ENCODE assay signal across 4 cellular contexts in the genomic region with DNA sequence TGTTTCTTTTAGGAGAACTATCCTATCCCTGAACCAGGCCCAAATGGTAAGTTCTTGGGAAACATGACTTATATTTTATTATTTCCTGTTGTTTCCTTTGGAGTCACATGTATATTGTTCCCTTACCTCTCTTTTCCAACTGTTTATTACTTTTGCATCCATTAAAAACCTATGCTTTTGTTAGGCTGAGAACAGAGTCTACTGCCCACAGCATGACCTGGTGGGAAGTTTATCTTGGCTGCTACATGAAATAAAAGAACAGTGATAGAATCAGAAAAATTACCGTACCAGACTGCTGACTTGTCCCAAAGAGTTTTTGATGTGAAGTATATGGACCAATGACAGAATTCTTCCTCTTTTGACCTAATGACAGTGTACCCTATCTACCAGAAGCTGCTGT. TPM values are rescaled to one million over a fixed set of nuclear protein-coding genes. Genes with fewer than 3 reads are reported as not detected.
DNase-seq lines count a peak whose midpoint lies in the region; FAIRE-seq and TF ChIP-seq lines count a peak whose summit lies in the region.
"Not testable (repeated sequence)": the region's sequence is repeated elsewhere in the genome, so short reads cannot be mapped to it uniquely, and the experiment has no call there.

No MANE protein-coding gene starts in this region.

- not testable (repeated sequence) for H3K36me3 ChIP-seq in endothelial cell of umbilical vein (ENCODE audit: control insufficient read depth in 2 of 2, extremely low read depth in 1 of 2, insufficient read depth in 2 of 2, low read length in 2 of 2)

- peaks cover 27% of the 10 kb centered on the region for H3K4me1 Mint-ChIP-seq in progenitor cell of endocrine pancreas (ENCODE audit: low read depth)

- dilution Hi-C loops in endothelial cell of umbilical vein (cut with MboI; ENCODE audit: extremely low pct_ligation_motif_present, low sequenced_read_pairs), result not testable (repeated sequence)

- H3K36me3 Mint-ChIP-seq in progenitor cell of endocrine pancreas (ENCODE audit: insufficient read depth), result peaks cover 31% of the 10 kb centered on the region

- not testable (repeated sequence) for H3K4me1 ChIP-seq in endothelial cell of umbilical vein (ENCODE audit: control insufficient read depth, extremely low read depth, insufficient read depth, low read length)

- H3K4me3 ChIP-seq in endothelial cell of umbilical vein (replicated peaks in 1 of 3; ENCODE audit: insufficient read depth in 1 of 3, low read depth in 1 of 3, low read length in 3 of 3), result not testable (repeated sequence)

- H4K20me1 ChIP-seq in endothelial cell of umbilical vein (replicated peaks; ENCODE audit: control insufficient read depth, extremely low read depth, insufficient read depth, low read length), result not testable (repeated sequence)

- TF ChIP-seq CTCF in endothelial cell of umbilical vein (IDR thresholded peaks at IDR 0.05; ENCODE audit: extremely low read depth in 1 of 2, insufficient read depth in 1 of 2, low read depth in 1 of 2, low read length in 2 of 2); progenitor cell of endocrine pancreas (IDR thresholded peaks at IDR 0.05; ENCODE audit: unreplicated experiment): not testable (repeated sequence)

- H3K27ac ChIP-seq in endothelial cell of umbilical vein (ENCODE audit: insufficient read depth, low read depth, low read length), result not testable (repeated sequence)

- DNase-seq in dermis blood vessel endothelial cell, result peak; percentile 48
- DNase-seq in dermis microvascular lymphatic vessel endothelial cell (ENCODE audit: low read depth in 2 of 2), result peak; percentile 47 to 81
- peak; percentile 89 for DNase-seq in endothelial cell of umbilical vein (ENCODE audit: low read depth, low spot score)
- not testable (repeated sequence) for DNase-seq in progenitor cell of endocrine pancreas (ENCODE audit: low spot score, unreplicated experiment)

- H2AFZ ChIP-seq in endothelial cell of umbilical vein (ENCODE audit: low read depth, low read length), result not testable (repeated sequence)

- not testable (repeated sequence) for H3K9ac ChIP-seq in endothelial cell of umbilical vein (replicated peaks; ENCODE audit: extremely low read depth, insufficient read depth, low read length)

- H3K27me3 ChIP-seq in endothelial cell of umbilical vein (ENCODE audit: control insufficient read depth in 2 of 2, insufficient read depth in 2 of 2, low read length in 2 of 2), result not testable (repeated sequence)

- not testable (repeated sequence) for H3K9me1 ChIP-seq in endothelial cell of umbilical vein (replicated peaks; ENCODE audit: control insufficient read depth, extremely low read depth, insufficient read depth, low read length)

- TF ChIP-seq POLR2A in endothelial cell of umbilical vein (IDR thresholded peaks at IDR 0.05; ENCODE audit: low read depth, low read length), result not testable (repeated sequence)

- not testable (repeated sequence) for H3K4me2 ChIP-seq in endothelial cell of umbilical vein (ENCODE audit: insufficient read depth, low read length)

- H3K79me2 ChIP-seq in endothelial cell of umbilical vein (ENCODE audit: control insufficient read depth, insufficient read depth, low read length), result not testable (repeated sequence)

- FAIRE-seq in endothelial cell of umbilical vein (lab: Jason Lieb, UNC), result peak; percentile 91

- H3K9me3 ChIP-seq in endothelial cell of umbilical vein (replicated peaks; ENCODE audit: control insufficient read depth, insufficient read depth, low read length), result not testable (repeated sequence)

- H3K9me3 Mint-ChIP-seq in progenitor cell of endocrine pancreas (ENCODE audit: low read depth), result not testable (repeated sequence)

- intact Hi-C loops in endothelial cell of umbilical vein (cut with micrococcal nuclease), result not testable (repeated sequence)

- not testable (repeated sequence) for BruUV-seq in endothelial cell of umbilical vein (replicated peaks; lab: Mats Ljungman, UMichigan)

- CTCF ChIA-PET in endothelial cell of umbilical vein (lab: Charles Lee), result not testable (repeated sequence)

- not testable (repeated sequence) for H3K4me3 Mint-ChIP-seq in progenitor cell of endocrine pancreas (ENCODE audit: low read depth)

- peak overlapping the region; percentile 10 for H3K27ac Mint-ChIP-seq in progenitor cell of endocrine pancreas

- POLR2A ChIA-PET in endothelial cell of umbilical vein (lab: Charles Lee), result not testable (repeated sequence)

- not testable (repeated sequence) for H3K27me3 Mint-ChIP-seq in progenitor cell of endocrine pancreas

RNA-seq across cellular contexts. Expression of a gene that starts 17.4 kb away (rescaled TPM):
- total RNA-seq in dermis blood vessel endothelial cell (3.6 and 11.9 TPM in 2 replicates), dermis microvascular lymphatic vessel endothelial cell (2.5 and 5.0 TPM in 2 replicates), endothelial cell of umbilical vein (16.6 and 23.0 TPM in 2 replicates), progenitor cell of endocrine pancreas (247 and 300 TPM in 2 replicates)
- 18.0 and 31.8 TPM in 2 replicates for polyA plus RNA-seq in endothelial cell of umbilical vein
- 31.3 and 32.8 TPM in 2 replicates for polyA plus RNA-seq in endothelial cell of umbilical vein (2011; cell fraction: cytosol; rRNA removed)
- polyA plus RNA-seq in endothelial cell of umbilical vein (2011; cell fraction: nucleus; rRNA removed), result 47.4 and 54.6 TPM in 2 replicates
- 25.7 and 41.5 TPM in 2 replicates for polyA plus RNA-seq in endothelial cell of umbilical vein (2012)
- polyA minus RNA-seq in endothelial cell of umbilical vein, result 25.4 and 34.6 TPM in 2 replicates
- 92.0 TPM for polyA minus RNA-seq in endothelial cell of umbilical vein (2011; cell fraction: cytosol; rRNA and poly(A)+ RNA removed)
- polyA minus RNA-seq in endothelial cell of umbilical vein (2011; cell fraction: nucleus; rRNA and poly(A)+ RNA removed), result 8.0 and 8.7 TPM in 2 replicates

Comparison
In these comparisons a context has a peak if more than half of its experiments do, and no peak if none do; other contexts are left out.
1. RNA of a gene that starts 17.4 kb away (total RNA-seq): 247 to 300 TPM in progenitor cell of endocrine pancreas; 16.6 to 23.0 TPM in endothelial cell of umbilical vein, 2.5 to 5.0 TPM in dermis microvascular lymphatic vessel endothelial cell and 3.6 to 11.9 TPM in dermis blood vessel endothelial cell; every median in the first group is over 10 times any median in the second.